Comparison of ENCODE assay signal across 11 cellular contexts in the genomic region with DNA sequence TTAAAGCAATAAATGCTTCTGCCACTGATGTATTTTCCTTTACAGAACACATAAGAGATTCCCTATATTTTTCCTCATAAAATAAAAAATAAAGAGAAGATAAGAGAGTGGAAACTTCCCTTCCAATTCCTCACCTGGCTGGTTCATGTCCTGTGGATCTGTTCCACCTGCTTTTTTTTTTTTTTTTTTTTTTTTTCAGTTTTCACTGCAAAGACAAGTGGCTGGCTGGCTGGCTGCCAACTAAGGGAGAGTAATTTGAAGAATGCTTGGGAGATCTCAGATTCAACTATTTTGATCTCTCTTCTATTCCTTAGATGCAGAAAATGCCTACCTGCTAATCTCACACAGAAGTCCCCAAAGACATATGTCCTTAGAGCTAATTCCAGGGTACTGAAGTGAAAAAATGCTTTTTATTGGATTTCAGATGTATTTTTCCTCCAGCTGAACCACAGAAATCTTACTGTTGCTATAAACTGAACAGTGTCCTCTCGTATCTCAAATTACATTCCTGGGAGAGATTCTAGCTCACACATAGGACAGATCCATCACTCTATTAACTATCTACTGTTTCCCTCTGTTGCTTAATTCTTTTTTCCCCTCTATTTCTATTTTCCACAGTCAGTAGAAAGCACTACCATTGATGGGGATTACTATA.
DNase-seq lines count a peak whose midpoint lies in the region; ATAC-seq and TF ChIP-seq lines count a peak whose summit lies in the region.
"Had no signal": no experiment of that assay in that cellular context is flagged by ENCODE, and none has a peak within 500 bp of the region (broad histone marks: within the 10 kb centered on the region; RNA-seq: fewer than 3 reads in every experiment).

No MANE protein-coding gene starts in this region.

- H3K27me3 Mint-ChIP-seq in activated naive CD4-positive, alpha-beta T cell treated with anti-CD3 and anti-CD28 coated beads for 36 hours (ENCODE audit: low read depth), result no peaks in the 10 kb centered on the region
- H3K27me3 Mint-ChIP-seq: stimulated activated naive CD8-positive, alpha-beta T cell treated with anti-CD3 and anti-CD28 coated beads, Interleukin-15, Interleukin-2, amounts not matched to agents 100 ng/mL and 50 ng/mL, for 24 hours had no signal

- CTCF ChIA-PET in activated naive CD4-positive, alpha-beta T cell treated with anti-CD3 and anti-CD28 coated beads for 36 hours (lab: Charles Lee), result no interaction called here

- H3K4me1 Mint-ChIP-seq in activated naive CD4-positive, alpha-beta T cell treated with anti-CD3 and anti-CD28 coated beads for 36 hours (ENCODE audit: low read depth), result no peaks in the 10 kb centered on the region

- H3K36me3 Mint-ChIP-seq in activated naive CD4-positive, alpha-beta T cell treated with anti-CD3 and anti-CD28 coated beads for 36 hours (ENCODE audit: low read depth), result no peaks in the 10 kb centered on the region

- ATAC-seq in GM18517 (IDR thresholded peaks at IDR 0.05; ENCODE audit: unreplicated experiment) (no peak), GM21717 (IDR thresholded peaks at IDR 0.05; ENCODE audit: unreplicated experiment) (no peak)

- H3K4me3 Mint-ChIP-seq in activated naive CD4-positive, alpha-beta T cell treated with anti-CD3 and anti-CD28 coated beads for 36 hours, result no peak overlapping the region
- H3K4me3 Mint-ChIP-seq: stimulated activated naive CD8-positive, alpha-beta T cell treated with anti-CD3 and anti-CD28 coated beads, Interleukin-15, Interleukin-2, amounts not matched to agents 100 ng/mL and 50 ng/mL, for 24 hours had no signal

- in situ Hi-C loops in GM13977 (cut with MboI; ENCODE audit: low pct_unique_long_range_greater_than_20kb, low sequenced_read_pairs, unreplicated experiment), result no loop called here

- H3K4me3 ChIP-seq in LNCaP clone FGC (ENCODE audit: low read depth, low read length) (no peak overlapping the region), fibroblast of pulmonary artery (replicated peaks; ENCODE audit: low read depth, low read length) (no peak overlapping the region)
- H3K4me3 ChIP-seq: BLaER1 treated with 17β-estradiol and CSF1 and Interleukin-3, amounts not matched to agents 10 nM and 100 nM; Peyer's patch had no signal

- no peaks in the 10 kb centered on the region for H3K9me3 Mint-ChIP-seq in activated naive CD4-positive, alpha-beta T cell treated with anti-CD3 and anti-CD28 coated beads for 36 hours
- H3K9me3 Mint-ChIP-seq: stimulated activated naive CD8-positive, alpha-beta T cell treated with anti-CD3 and anti-CD28 coated beads, Interleukin-15, Interleukin-2, amounts not matched to agents 100 ng/mL and 50 ng/mL, for 24 hours had no signal

- intact Hi-C loops in activated naive CD4-positive, alpha-beta T cell treated with anti-CD3 and anti-CD28 coated beads for 36 hours (cut with micrococcal nuclease), result no loop called here

- DNase-seq in COLO668 (lab: John Stamatoyannopoulos, UW; ENCODE audit: unreplicated experiment) (peak; percentile 60), LNCaP clone FGC (ENCODE audit: low read depth) (peak; percentile 7), NCI-H82 (lab: John Stamatoyannopoulos, UW) (peak; percentile 43), fibroblast of pulmonary artery (ENCODE audit: low read depth) (peak; percentile 61), GM13977 (ENCODE audit: low spot score) (no peak)
- no peak for DNase-seq in activated naive CD4-positive, alpha-beta T cell treated with anti-CD3 and anti-CD28 coated beads for 36 hours

- TF ChIP-seq CTCF in LNCaP clone FGC (IDR thresholded peaks at IDR 0.05; ENCODE audit: control insufficient read depth, extremely low read depth, insufficient read depth) (no peak), fibroblast of pulmonary artery (IDR thresholded peaks at IDR 0.05; ENCODE audit: low read length, missing control alignments) (no peak), GM13977 (IDR thresholded peaks at IDR 0.05; ENCODE audit: extremely low read depth, insufficient read depth, missing control alignments) (no peak)

- H3K27ac Mint-ChIP-seq in activated naive CD4-positive, alpha-beta T cell treated with anti-CD3 and anti-CD28 coated beads for 36 hours, result no peak overlapping the region
- H3K27ac Mint-ChIP-seq: stimulated activated naive CD8-positive, alpha-beta T cell treated with anti-CD3 and anti-CD28 coated beads, Interleukin-15, Interleukin-2, amounts not matched to agents 100 ng/mL and 50 ng/mL, for 24 hours had no signal

Comparison
In these comparisons a context has a peak if more than half of its experiments do, and no peak if none do; other contexts are left out.
1. DNase-seq: peak in COLO668 (single experiment), LNCaP clone FGC (single experiment), NCI-H82 (single experiment) and fibroblast of pulmonary artery (single experiment); none in GM13977 (single experiment) and activated naive CD4-positive, alpha-beta T cell treated with anti-CD3 and anti-CD28 coated beads for 36 hours (single experiment).